ENCODE assay signal across 21 cellular contexts in the genomic region with DNA sequence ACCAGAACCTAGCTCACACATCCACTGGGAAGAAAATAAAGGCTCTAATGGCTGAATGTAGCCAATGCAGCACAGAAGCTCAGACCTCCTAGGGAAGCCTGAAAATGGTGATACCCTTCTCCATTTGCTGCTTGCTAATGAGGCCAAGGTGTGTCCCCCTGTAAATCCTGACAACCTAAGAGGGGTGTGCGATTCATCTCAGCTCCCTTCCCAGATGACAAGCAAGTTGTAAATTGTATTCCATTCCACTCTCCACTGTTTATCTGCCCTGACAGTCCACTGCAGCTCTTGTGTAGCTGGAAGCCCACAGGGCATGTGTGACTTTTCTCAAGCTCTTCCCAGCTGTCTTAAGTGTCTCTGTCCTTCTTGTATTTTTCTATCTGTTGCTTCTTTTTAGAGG.
DNase-seq lines count a peak whose midpoint lies in the region; ATAC-seq and TF ChIP-seq lines count a peak whose summit lies in the region.
"Had no signal": no experiment of that assay in that cellular context is flagged by ENCODE, and none has a peak within 500 bp of the region (broad histone marks: within the 10 kb centered on the region; RNA-seq: fewer than 3 reads in every experiment).

No MANE protein-coding gene starts in this region.

- no peak overlapping the region for H4K91ac ChIP-seq in IMR-90 (ENCODE audit: insufficient read depth, low read depth, low read length)

- no TSS peak for BruUV-seq in IMR-90 (replicated peaks; lab: Mats Ljungman, UMichigan)

- H4K5ac ChIP-seq in IMR-90 (ENCODE audit: low read depth, low read length) (no peak overlapping the region), mesendoderm (ENCODE audit: low read length) (no peak overlapping the region)

- TF ChIP-seq POLR2A in IMR-90 (IDR thresholded peaks at IDR 0.05; ENCODE audit: low read depth, low read length) (no peak), adrenal gland (IDR thresholded peaks at IDR 0.05) (no peak)

- intact Hi-C loops in IMR-90 (cut with micrococcal nuclease) = no loop called here
- intact Hi-C loops in adrenal gland (cut with DNase I) = no loop called here

- DNase-seq in GM23338 (ENCODE audit: low spot score) (no peak), IMR-90 (no peak), foreskin melanocyte (peak; percentile 25), mesendoderm (peak; percentile 82), DMS79 treated with DMSO at 0.1 percent for 48 hours (lab: John Stamatoyannopoulos, UW) (no peak), pons (ENCODE audit: low spot score) (no peak), adrenal gland (no peak)
- DNase-seq: 8988T; ACHN; AML-193; Caco-2; Calu3; CD4-positive, alpha-beta T cell; CD8-positive, alpha-beta T cell; DND-41; GDM1 had no signal

- H3K4ac ChIP-seq in IMR-90 (ENCODE audit: low read depth, low read length) (no peak overlapping the region), mesendoderm (ENCODE audit: low read depth, low read length) (no peak overlapping the region)

- H3K36me3 Mint-ChIP-seq in GM23338 (ENCODE audit: low read depth) = no peaks in the 10 kb centered on the region
- H3K36me3 Mint-ChIP-seq: CD8-positive, alpha-beta T cell had no signal

- ATAC-seq in GM23338 (no peak), IMR-90 (ENCODE audit: low read depth) (no peak), HG03139 (IDR thresholded peaks at IDR 0.05; ENCODE audit: unreplicated experiment) (no peak)
- ATAC-seq: CD8-positive, alpha-beta T cell; GM12878 had no signal

- no peak overlapping the region for H3K4me3 ChIP-seq in GM23338
- no peak overlapping the region for H3K4me3 ChIP-seq in IMR-90 (ENCODE audit: insufficient read depth, low read depth, low read length)
- no peak overlapping the region for H3K4me3 ChIP-seq in mesendoderm (ENCODE audit: low read length)
- no peak overlapping the region for H3K4me3 ChIP-seq in adrenal gland
- H3K4me3 ChIP-seq: BLaER1 treated with 17β-estradiol and CSF1 and Interleukin-3, amounts not matched to agents 10 nM and 100 nM; GM12878 had no signal

- WGBS in IMR-90 (ENCODE audit: extremely low coverage in 2 of 2, insufficient read length in 1 of 2), 2 experiments = no CpG with 5 or more reads among the region's 1 CpG
- no CpG with 5 or more reads among the region's 1 CpG for WGBS in mesendoderm (ENCODE audit: extremely low coverage, insufficient coverage, low lambda C conversion rate)
- WGBS in adrenal gland, 4 donors = 71 to 88% (median 83%) methylated on average over 1 of the region's 1 CpG

- no peaks in the 10 kb centered on the region for H3K9me2 ChIP-seq in GM23338 (ENCODE audit: insufficient read depth)

- H2AFZ ChIP-seq in GM23338 = peak overlapping the region; percentile 15; the same call in 1 of the 2 replicates
- H2AFZ ChIP-seq in IMR-90 (replicated peaks; ENCODE audit: low read length, poor library complexity) = no peak overlapping the region

- H4K20me1 ChIP-seq in GM23338 (replicated peaks; ENCODE audit: insufficient read depth) = no peaks in the 10 kb centered on the region
- no peaks in the 10 kb centered on the region for H4K20me1 ChIP-seq in IMR-90 (ENCODE audit: insufficient read depth, low read length)
- H4K20me1 ChIP-seq: BLaER1 treated with 17β-estradiol and CSF1 and Interleukin-3, amounts not matched to agents 10 nM and 100 nM had no signal

- no peaks in the 10 kb centered on the region for H3K9me3 Mint-ChIP-seq in GM23338
- H3K9me3 Mint-ChIP-seq: CD8-positive, alpha-beta T cell had no signal

- H3K4me1 Mint-ChIP-seq in GM23338 = peaks cover 37% of the 10 kb centered on the region
- H3K4me1 Mint-ChIP-seq: B cell had no signal

- H3K18ac ChIP-seq in IMR-90 (ENCODE audit: low read depth, low read length) = 0 out of 2 replicates have a peak overlapping the region, but pooled peaks have one; percentile 17
- H3K18ac ChIP-seq in mesendoderm (ENCODE audit: low read length) = no peak overlapping the region

- H3K27me3 Mint-ChIP-seq in GM23338 (ENCODE audit: insufficient read depth, low read depth, poor library complexity) = peaks cover 30% of the 10 kb centered on the region
- H3K27me3 Mint-ChIP-seq: B cell; CD4-positive, alpha-beta T cell had no signal

- H3K79me2 ChIP-seq in GM23338 (replicated peaks; ENCODE audit: insufficient read depth) = no peaks in the 10 kb centered on the region
- no peaks in the 10 kb centered on the region for H3K79me2 ChIP-seq in mesendoderm (ENCODE audit: control insufficient read depth, insufficient read depth, low read length)

- H3K14ac ChIP-seq in IMR-90 (replicated peaks; ENCODE audit: low read depth, low read length) = peak overlapping the region; percentile 12; the same call in 1 of the 2 replicates

- in situ Hi-C loops in IMR-90 (cut with MboI; ENCODE audit: low sequenced_read_pairs) = no loop called here

- no peak for TF ChIP-seq RAD21 in IMR-90 (IDR thresholded peaks at IDR 0.05; ENCODE audit: low read length)

- H2AK5ac ChIP-seq in IMR-90 (ENCODE audit: low read depth, low read length) (no peak overlapping the region), mesendoderm (ENCODE audit: low read length) (no peak overlapping the region)

- POLR2A ChIA-PET in IMR-90 (lab: Charles Lee; ENCODE audit: unreplicated experiment) = no interaction called here

- no peak overlapping the region for H3K27ac Mint-ChIP-seq in GM23338
- H3K27ac Mint-ChIP-seq: B cell; CD4-positive, alpha-beta T cell; CD8-positive, alpha-beta T cell had no signal

- H2BK5ac ChIP-seq in IMR-90 (ENCODE audit: low read depth, low read length, poor library complexity, severe bottlenecking) (no peak overlapping the region), mesendoderm (ENCODE audit: low read length) (peak overlapping the region; percentile 26)

- H3K56ac ChIP-seq in IMR-90 (ENCODE audit: extremely low read depth, insufficient read depth, low read length) (no peak overlapping the region), mesendoderm (ENCODE audit: low read length) (no peak overlapping the region)

- H3K36me3 ChIP-seq in GM23338 (ENCODE audit: insufficient read depth) (no peaks in the 10 kb centered on the region), IMR-90 (ENCODE audit: control insufficient read depth, insufficient read depth, low read length) (no peaks in the 10 kb centered on the region), mesendoderm (ENCODE audit: control insufficient read depth, insufficient read depth, low read length) (no peaks in the 10 kb centered on the region), adrenal gland (replicated peaks in 1 of 2) (no peaks in the 10 kb centered on the region)
- H3K36me3 ChIP-seq: BLaER1 treated with 17β-estradiol and CSF1 and Interleukin-3, amounts not matched to agents 10 nM and 100 nM had no signal

- H2BK20ac ChIP-seq in IMR-90 (ENCODE audit: low read depth, low read length) = no peak overlapping the region

- H3K9ac ChIP-seq in IMR-90 (ENCODE audit: low read depth, low read length) (no peak overlapping the region), mesendoderm (ENCODE audit: low read length) (no peak overlapping the region)
- H3K9ac ChIP-seq: BLaER1 treated with 17β-estradiol and CSF1 and Interleukin-3, amounts not matched to agents 10 nM and 100 nM had no signal

- no peaks in the 10 kb centered on the region for H3K9me3 ChIP-seq in IMR-90 (ENCODE audit: control insufficient read depth, insufficient read depth, low read length)
- no peaks in the 10 kb centered on the region for H3K9me3 ChIP-seq in adrenal gland (replicated peaks in 1 of 3)
- H3K9me3 ChIP-seq: BLaER1 treated with 17β-estradiol and CSF1 and Interleukin-3, amounts not matched to agents 10 nM and 100 nM; Caco-2 had no signal

- no peaks in the 10 kb centered on the region for H3K9me1 ChIP-seq in IMR-90 (ENCODE audit: insufficient read depth, low read length)

- CTCF ChIA-PET in IMR-90 (lab: Yijun Ruan, JAX) = no interaction called here

- no peak overlapping the region for H2AK9ac ChIP-seq in IMR-90 (replicated peaks; ENCODE audit: low read depth, low read length, poor library complexity)

- H3K79me1 ChIP-seq in IMR-90 (ENCODE audit: low read depth in 1 of 2, low read length in 2 of 2) (no peaks in the 10 kb centered on the region), mesendoderm (ENCODE audit: low read length) (no peaks in the 10 kb centered on the region)

- no peak overlapping the region for H3K27ac ChIP-seq in GM23338 (ENCODE audit: low read depth)
- no peak overlapping the region for H3K27ac ChIP-seq in IMR-90 (ENCODE audit: insufficient read depth, low read length)
- H3K27ac ChIP-seq in mesendoderm (ENCODE audit: low read depth, low read length) = no peak overlapping the region
- no peak overlapping the region for H3K27ac ChIP-seq in adrenal gland
- H3K27ac ChIP-seq: BLaER1 treated with 17β-estradiol and CSF1 and Interleukin-3, amounts not matched to agents 10 nM and 100 nM; C4-2B had no signal

- H3K4me1 ChIP-seq in GM23338 (ENCODE audit: insufficient read depth) = peaks cover 22% of the 10 kb centered on the region
- H3K4me1 ChIP-seq in IMR-90 (ENCODE audit: control insufficient read depth, insufficient read depth, low read length) = peaks cover 2% of the 10 kb centered on the region; the same call in 1 of the 2 replicates
- peaks cover 8% of the 10 kb centered on the region for H3K4me1 ChIP-seq in mesendoderm (ENCODE audit: control insufficient read depth, low read depth, low read length)
- no peaks in the 10 kb centered on the region for H3K4me1 ChIP-seq in adrenal gland (replicated peaks in 1 of 2)
- H3K4me1 ChIP-seq: Caco-2 had no signal

- dilution Hi-C loops in IMR-90 (cut with HindIII; ENCODE audit: low sequenced_read_pairs, unreplicated experiment) = no loop called here

- H3K27me3 ChIP-seq in GM23338 (ENCODE audit: insufficient read depth) (peaks cover 31% of the 10 kb centered on the region), IMR-90 (ENCODE audit: control insufficient read depth, insufficient read depth, low read length) (no peaks in the 10 kb centered on the region), mesendoderm (ENCODE audit: insufficient read depth, low read length, poor library complexity) (no peaks in the 10 kb centered on the region), adrenal gland (no peaks in the 10 kb centered on the region)
- H3K27me3 ChIP-seq: BLaER1 treated with 17β-estradiol and CSF1 and Interleukin-3, amounts not matched to agents 10 nM and 100 nM had no signal

- H2BK120ac ChIP-seq in IMR-90 (ENCODE audit: low read depth, low read length) (no peak overlapping the region), mesendoderm (ENCODE audit: low read depth, low read length) (no peak overlapping the region)

- H4K8ac ChIP-seq in IMR-90 (ENCODE audit: low read depth in 2 of 2, low read length in 2 of 2) = no peak overlapping the region
- no peak overlapping the region for H4K8ac ChIP-seq in mesendoderm (ENCODE audit: low read depth, low read length)

- H3K4me3 Mint-ChIP-seq in GM23338 = no peak overlapping the region
- H3K4me3 Mint-ChIP-seq: B cell; CD4-positive, alpha-beta T cell; CD8-positive, alpha-beta T cell had no signal

- TF ChIP-seq CTCF in GM23338 (conservative IDR thresholded peaks at IDR 0.05; ENCODE audit: low read depth in 2 of 2) = no peak
- TF ChIP-seq CTCF in IMR-90 (conservative IDR thresholded peaks at IDR 0.05; ENCODE audit: low read depth, low read length) = no peak
- TF ChIP-seq CTCF in adrenal gland (IDR thresholded peaks at IDR 0.05) = no peak

- H3K23ac ChIP-seq in IMR-90 (ENCODE audit: low read depth, low read length) (no peak overlapping the region), mesendoderm (ENCODE audit: low read length) (no peak overlapping the region)

- H2BK15ac ChIP-seq in IMR-90 (ENCODE audit: low read depth, low read length) (no peak overlapping the region), mesendoderm (replicated peaks; ENCODE audit: low read depth) (no peak overlapping the region)

- H3K4me2 ChIP-seq in GM23338 = no peak overlapping the region
- H3K4me2 ChIP-seq in IMR-90 (ENCODE audit: low read depth, low read length) = no peak overlapping the region
- no peak overlapping the region for H3K4me2 ChIP-seq in mesendoderm (ENCODE audit: low read length)
- H3K4me2 ChIP-seq: BLaER1 treated with 17β-estradiol and CSF1 and Interleukin-3, amounts not matched to agents 10 nM and 100 nM had no signal

- no peaks in the 10 kb centered on the region for H3F3A ChIP-seq in GM23338 (replicated peaks; ENCODE audit: low read depth)

Comparison
In these comparisons a context has a peak if more than half of its experiments do, and no peak if none do; other contexts are left out.
1. DNase-seq: peak in foreskin melanocyte (single experiment) and mesendoderm (single experiment); none in GM23338 (single experiment), IMR-90 (single experiment), DMS79 treated with DMSO at 0.1 percent for 48 hours (single experiment), pons (single experiment) and adrenal gland (0 of 7).